Comparison of ENCODE assay signal across 14 cellular contexts in the genomic region with DNA sequence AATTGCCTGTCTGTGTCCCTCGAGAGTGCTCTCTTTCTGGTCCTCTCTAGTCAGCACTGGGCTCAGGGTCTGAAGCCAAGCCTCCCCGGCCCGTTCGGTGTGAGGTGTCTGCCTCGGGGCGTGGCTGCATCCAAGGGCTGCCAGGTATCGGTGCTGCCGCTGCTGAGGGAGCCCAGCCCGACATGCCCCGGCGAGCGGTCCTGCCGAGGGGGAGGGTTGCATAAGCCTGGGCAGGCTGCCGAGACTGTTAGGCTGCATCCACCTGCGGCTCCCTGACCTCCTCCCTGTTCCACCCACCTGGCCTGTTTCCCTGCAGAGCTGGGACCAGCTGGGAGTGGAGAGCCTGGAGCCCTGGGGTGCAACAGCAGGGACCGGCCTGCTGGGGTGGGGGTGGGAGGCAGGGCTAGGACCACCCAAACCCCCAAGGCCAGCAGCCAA. TPM values are rescaled to one million over a fixed set of nuclear protein-coding genes. Genes with fewer than 3 reads are reported as not detected.
DNase-seq lines count a peak whose midpoint lies in the region; ATAC-seq and TF ChIP-seq lines count a peak whose summit lies in the region.
"Had no signal": no experiment of that assay in that cellular context is flagged by ENCODE, and none has a peak within 500 bp of the region (broad histone marks: within the 10 kb centered on the region; RNA-seq: fewer than 3 reads in every experiment).

No MANE protein-coding gene starts in this region.

- no peak overlapping the region for H3K27ac Mint-ChIP-seq in naive thymus-derived CD8-positive, alpha-beta T cell
- no peak overlapping the region for H3K27ac Mint-ChIP-seq in endothelial cell (ENCODE audit: unreplicated experiment)
- H3K27ac Mint-ChIP-seq: activated CD4-positive, alpha-beta T cell treated with anti-CD3 and anti-CD28 coated beads for 36 hours had no signal

- ATAC-seq in RWPE2 (ENCODE audit: low read depth), result peak; percentile 95
- ATAC-seq in left lung, result peak; percentile 89
- no peak for ATAC-seq in HG02981 (IDR thresholded peaks at IDR 0.05; ENCODE audit: unreplicated experiment)
- ATAC-seq in naive thymus-derived CD8-positive, alpha-beta T cell, result no peak
- ATAC-seq: activated CD4-positive, alpha-beta T cell treated with anti-CD3 and anti-CD28 coated beads for 36 hours had no signal

- no peak overlapping the region for H3K4me3 Mint-ChIP-seq in naive thymus-derived CD8-positive, alpha-beta T cell
- H3K4me3 Mint-ChIP-seq in endothelial cell (ENCODE audit: unreplicated experiment), result no peak overlapping the region
- H3K4me3 Mint-ChIP-seq: activated CD4-positive, alpha-beta T cell treated with anti-CD3 and anti-CD28 coated beads for 36 hours had no signal

- intact Hi-C loops in left lung (cut with DNase I), result no loop called here

- peaks cover 8 to 52% (median 24%) of the 10 kb centered on the region in 5 donors for H3K27me3 Mint-ChIP-seq in naive thymus-derived CD8-positive, alpha-beta T cell
- peaks cover 14% of the 10 kb centered on the region for H3K27me3 Mint-ChIP-seq in endothelial cell (ENCODE audit: unreplicated experiment)

- H3K9me3 ChIP-seq in RWPE2 (ENCODE audit: severe bottlenecking), result no peaks in the 10 kb centered on the region
- H3K9me3 ChIP-seq in left lung, result no peaks in the 10 kb centered on the region

- POLR2A ChIA-PET in naive thymus-derived CD8-positive, alpha-beta T cell (lab: Charles Lee), result interaction anchor here (0.7 kb wide), 1 partner anchor 937 kb away, joined by 3 read pairs; no protein-coding TSS in a partner anchor

- no peak overlapping the region for H3K4me3 ChIP-seq in RWPE2 (ENCODE audit: severe bottlenecking)
- no peak overlapping the region for H3K4me3 ChIP-seq in left lung

- DNase-seq in NCI-H1092 treated with DMSO at 0.1 percent for 48 hours (lab: John Stamatoyannopoulos, UW) (peak; percentile 34), RWPE2 (ENCODE audit: low spot score) (peak; percentile 92), left lung (peak; percentile 65 to 90), middle frontal gyrus (ENCODE audit: extremely low spot score, low spot score) (no peak), endothelial cell (ENCODE audit: low spot score) (no peak)
- no peak for DNase-seq in naive thymus-derived CD8-positive, alpha-beta T cell
- DNase-seq: activated CD4-positive, alpha-beta T cell treated with anti-CD3 and anti-CD28 coated beads for 36 hours; activated effector memory CD4-positive, alpha-beta T cell treated with anti-CD3 and anti-CD28 coated beads, Interleukin-2, amount 50 U/mL, for 16 hours; SIG-M5; stimulated activated CD4-positive, alpha-beta T cell treated with anti-CD3 and anti-CD28 coated beads, Interleukin-2, amount 100 ng/mL, for 48 hours had no signal

- no peaks in the 10 kb centered on the region for H3K36me3 Mint-ChIP-seq in naive thymus-derived CD8-positive, alpha-beta T cell
- peaks cover 4% of the 10 kb centered on the region for H3K36me3 Mint-ChIP-seq in endothelial cell (ENCODE audit: low read depth, unreplicated experiment)

- H3K4me1 ChIP-seq in RWPE2 (ENCODE audit: insufficient read depth, poor library complexity, severe bottlenecking) (peaks cover 11% of the 10 kb centered on the region), left lung (peaks cover 3 to 11% of the 10 kb centered on the region in 2 donors)

- no peak for TF ChIP-seq CTCF in C4-2B (conservative IDR thresholded peaks at IDR 0.05)
- TF ChIP-seq CTCF in RWPE2 (IDR thresholded peaks at IDR 0.05; ENCODE audit: poor library complexity, severe bottlenecking), result no peak
- no peak for TF ChIP-seq CTCF in left lung (IDR thresholded peaks at IDR 0.05)
- TF ChIP-seq CTCF in endothelial cell (IDR thresholded peaks at IDR 0.05; ENCODE audit: unreplicated experiment), result no peak

- H3K4me1 Mint-ChIP-seq in naive thymus-derived CD8-positive, alpha-beta T cell, result peaks cover 0 to 14% (median 5%) of the 10 kb centered on the region in 4 donors
- H3K4me1 Mint-ChIP-seq in endothelial cell (ENCODE audit: unreplicated experiment), result no peaks in the 10 kb centered on the region

- H3K27me3 ChIP-seq in RWPE2 (ENCODE audit: insufficient read depth, poor library complexity, severe bottlenecking) (peaks cover 13% of the 10 kb centered on the region), left lung (peaks cover 13 to 36% of the 10 kb centered on the region in 2 donors)

- H3K9me3 Mint-ChIP-seq in naive thymus-derived CD8-positive, alpha-beta T cell, result no peaks in the 10 kb centered on the region
- H3K9me3 Mint-ChIP-seq in endothelial cell (ENCODE audit: unreplicated experiment), result no peaks in the 10 kb centered on the region

- H3K27ac ChIP-seq in C4-2B (peak overlapping the region; percentile 37), RWPE2 (ENCODE audit: poor library complexity, severe bottlenecking) (no peak overlapping the region), left lung (no peak overlapping the region)

- H3K36me3 ChIP-seq in RWPE2 (ENCODE audit: low read depth), result no peaks in the 10 kb centered on the region
- H3K36me3 ChIP-seq in left lung, result no peaks in the 10 kb centered on the region

RNA-seq across cellular contexts. Expression of a gene that starts 6.3 kb away (rescaled TPM):
- total RNA-seq in left lung (under 1 TPM; 0.37 to 0.41 TPM), endothelial cell (ENCODE audit: unreplicated experiment) (not detected)
- total RNA-seq in naive thymus-derived CD8-positive, alpha-beta T cell, result not detected
- polyA plus RNA-seq in naive thymus-derived CD8-positive, alpha-beta T cell, result not detected
- total RNA-seq: fibroblast of villous mesenchyme, posterior vena cava had no signal

RNA-seq across cellular contexts. Expression of a gene that starts 12.4 kb away (rescaled TPM):
- total RNA-seq in left lung, result 10 to 100 TPM; 22.6 to 39.0 TPM
- total RNA-seq in naive thymus-derived CD8-positive, alpha-beta T cell, result 10 to 100 TPM; 25.5 to 25.8 TPM
- 10 to 100 TPM in 2 of 3 donors, 1 to 10 TPM in 1; 8.6 to 15.2 (median 10.2) TPM for polyA plus RNA-seq in naive thymus-derived CD8-positive, alpha-beta T cell
- 3.4 TPM for total RNA-seq in endothelial cell (ENCODE audit: unreplicated experiment)

RNA-seq across cellular contexts. Expression of a gene that starts 40.6 kb away (rescaled TPM):
- total RNA-seq in left lung (1 to 10 TPM in 1 of 2 donors, under 1 TPM in 1; 0.24 to 1.9 TPM), endothelial cell (ENCODE audit: unreplicated experiment) (1.2 TPM)
- total RNA-seq in naive thymus-derived CD8-positive, alpha-beta T cell, result 1 to 10 TPM; 2.1 to 2.2 TPM
- polyA plus RNA-seq in naive thymus-derived CD8-positive, alpha-beta T cell, result 1 to 10 TPM in 1 of 3 donors, under 1 TPM in 2; 0.39 to 1.5 (median 0.40) TPM

Comparison
In these comparisons a context has a peak if more than half of its experiments do, and no peak if none do; other contexts are left out.
1. DNase-seq: peak in NCI-H1092 treated with DMSO at 0.1 percent for 48 hours (single experiment), RWPE2 (single experiment) and left lung (2 of 2); none in naive thymus-derived CD8-positive, alpha-beta T cell (0 of 10), middle frontal gyrus (single experiment) and endothelial cell (single experiment).
2. ATAC-seq: peak in RWPE2 (single experiment) and left lung (single experiment); none in HG02981 (single experiment) and naive thymus-derived CD8-positive, alpha-beta T cell (0 of 2).